9 cellular contexts compared by ENCODE assay signal in the genomic region with DNA sequence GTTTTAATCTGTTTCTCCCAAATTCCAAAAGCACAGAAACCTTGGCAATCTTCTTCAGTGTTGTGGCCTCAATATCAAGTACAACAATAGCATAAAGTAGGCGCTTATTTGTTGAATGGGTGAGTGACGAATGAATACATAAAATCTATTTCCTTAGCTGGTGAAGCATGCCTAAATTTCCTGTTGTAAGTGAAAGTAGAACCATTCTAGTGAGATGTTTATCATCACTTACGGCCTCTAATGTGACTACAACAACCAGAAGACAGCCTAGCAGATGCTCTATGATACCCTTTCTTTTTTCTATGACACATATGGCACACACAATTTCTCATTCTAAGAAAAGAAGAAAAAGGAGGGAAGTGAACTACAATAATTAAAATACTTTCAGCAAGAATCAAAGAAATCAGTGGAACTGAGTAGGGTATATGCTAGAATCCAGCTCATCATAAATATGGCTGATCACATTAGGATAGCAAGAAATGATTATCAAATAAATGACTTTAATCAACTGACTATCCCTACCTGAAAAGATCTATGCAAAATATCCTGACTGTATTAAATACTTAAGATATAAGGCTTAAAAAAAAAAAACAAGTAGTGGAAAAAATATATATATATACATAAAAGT.
DNase-seq lines count a peak whose midpoint lies in the region; ATAC-seq, FAIRE-seq and TF ChIP-seq lines count a peak whose summit lies in the region.
"Had no signal": no experiment of that assay in that cellular context is flagged by ENCODE, and none has a peak within 500 bp of the region (broad histone marks: within the 10 kb centered on the region; RNA-seq: fewer than 3 reads in every experiment).

No MANE protein-coding gene starts in this region.

- FAIRE-seq in small intestine (lab: Jason Lieb, UNC): no peak

- H3K4me3 Mint-ChIP-seq in HFFc6: no peak overlapping the region
- peak overlapping the region; percentile 34 for H3K4me3 Mint-ChIP-seq in activated CD4-positive, alpha-beta memory T cell treated with anti-CD3 and anti-CD28 coated beads for 36 hours

- no peaks in the 10 kb centered on the region for H3K27me3 ChIP-seq in small intestine (ENCODE audit: control insufficient read depth in 2 of 2, insufficient read depth in 2 of 2, low read length in 2 of 2)
- H3K27me3 ChIP-seq: uterus had no signal

- no peaks in the 10 kb centered on the region; the same call in 1 of the 2 replicates for H3K27me3 Mint-ChIP-seq in HFFc6 (ENCODE audit: insufficient read depth)
- no peaks in the 10 kb centered on the region for H3K27me3 Mint-ChIP-seq in activated CD4-positive, alpha-beta memory T cell treated with anti-CD3 and anti-CD28 coated beads for 36 hours

- no peak for DNase-seq in activated CD4-positive, CD25-positive, alpha-beta regulatory T cell (lab: John Stamatoyannopoulos, UW)
- DNase-seq in HFFc6: no peak
- no peak for DNase-seq in activated CD4-positive, alpha-beta memory T cell treated with anti-CD3 and anti-CD28 coated beads for 36 hours
- DNase-seq in small intestine: peak; percentile 13
- DNase-seq in NCI-H187 treated with DMSO at 0.1 percent for 48 hours (lab: John Stamatoyannopoulos, UW): no peak
- DNase-seq in T-helper 9 cell: no peak
- no peak for DNase-seq in NCI-H1694 (lab: John Stamatoyannopoulos, UW)
- DNase-seq: uterus had no signal

- peaks cover 29% of the 10 kb centered on the region for H3K4me1 Mint-ChIP-seq in HFFc6 (ENCODE audit: low read depth)
- peaks cover 24% of the 10 kb centered on the region for H3K4me1 Mint-ChIP-seq in activated CD4-positive, alpha-beta memory T cell treated with anti-CD3 and anti-CD28 coated beads for 36 hours (ENCODE audit: low read depth)

- H3K27ac Mint-ChIP-seq in HFFc6: 0 out of 2 replicates have a peak overlapping the region, but pooled peaks have one; percentile 4
- peak overlapping the region; percentile 88 for H3K27ac Mint-ChIP-seq in activated CD4-positive, alpha-beta memory T cell treated with anti-CD3 and anti-CD28 coated beads for 36 hours

- 37 to 64% (median 52%) methylated on average over 3 of the region's 3 CpGs for WGBS in small intestine, 3 donors

- CTCF ChIA-PET in activated CD4-positive, alpha-beta memory T cell treated with anti-CD3 and anti-CD28 coated beads for 36 hours (lab: Charles Lee): interaction anchor here (0.8 to 3.7 kb wide), 4 partner anchors 11 to 830 kb away, joined by 3 to 18 read pairs (median 4); no protein-coding TSS in a partner anchor

- no peak overlapping the region for H3K4me3 ChIP-seq in small intestine (ENCODE audit: low read depth in 1 of 2, low read length in 2 of 2)
- H3K4me3 ChIP-seq: uterus had no signal

- no peaks in the 10 kb centered on the region for H3K36me3 Mint-ChIP-seq in HFFc6 (ENCODE audit: low read depth)
- peaks cover 17% of the 10 kb centered on the region for H3K36me3 Mint-ChIP-seq in activated CD4-positive, alpha-beta memory T cell treated with anti-CD3 and anti-CD28 coated beads for 36 hours

- no peaks in the 10 kb centered on the region for H3K9me3 ChIP-seq in small intestine (ENCODE audit: control insufficient read depth, low read depth)
- H3K9me3 ChIP-seq: uterus had no signal

- intact Hi-C loops in activated CD4-positive, alpha-beta memory T cell treated with anti-CD3 and anti-CD28 coated beads for 36 hours (cut with micrococcal nuclease): loop anchor here (1.0 to 5.0 kb wide), 3 partner anchors 67 to 655 kb away; partner anchors contain the start of genes BTBD9 and KCNK5

- no peak for TF ChIP-seq CTCF in HFFc6 (IDR thresholded peaks at IDR 0.05)

- ATAC-seq in activated CD4-positive, CD25-positive, alpha-beta regulatory T cell treated with anti-CD3 and anti-CD28 coated beads, Interleukin-2, amount 50 U/mL, for 24 hours: peak; percentile 95 to 96

- POLR2A ChIA-PET in activated CD4-positive, alpha-beta memory T cell treated with anti-CD3 and anti-CD28 coated beads for 36 hours (lab: Charles Lee): no interaction called here

- no peaks in the 10 kb centered on the region for H3K9me3 Mint-ChIP-seq in HFFc6
- H3K9me3 Mint-ChIP-seq in activated CD4-positive, alpha-beta memory T cell treated with anti-CD3 and anti-CD28 coated beads for 36 hours: no peaks in the 10 kb centered on the region

- peaks cover 0 to 3% of the 10 kb centered on the region in 2 donors for H3K36me3 ChIP-seq in small intestine (ENCODE audit: control insufficient read depth in 2 of 2, insufficient read depth in 2 of 2, low read length in 2 of 2)
- H3K36me3 ChIP-seq: uterus had no signal

- H3K4me1 ChIP-seq in small intestine (ENCODE audit: control insufficient read depth in 2 of 2, insufficient read depth in 1 of 2, low read depth in 1 of 2, low read length in 1 of 2): peaks cover 0 to 2% of the 10 kb centered on the region in 2 donors
- H3K4me1 ChIP-seq: uterus had no signal

- H3K27ac ChIP-seq in small intestine (ENCODE audit: low read depth in 1 of 2, low read length in 1 of 2): peak overlapping the region in 1 of 2 donors; percentile 70
- H3K27ac ChIP-seq: uterus had no signal
